1 cellular context compared by ENCODE assay signal in the genomic region with DNA sequence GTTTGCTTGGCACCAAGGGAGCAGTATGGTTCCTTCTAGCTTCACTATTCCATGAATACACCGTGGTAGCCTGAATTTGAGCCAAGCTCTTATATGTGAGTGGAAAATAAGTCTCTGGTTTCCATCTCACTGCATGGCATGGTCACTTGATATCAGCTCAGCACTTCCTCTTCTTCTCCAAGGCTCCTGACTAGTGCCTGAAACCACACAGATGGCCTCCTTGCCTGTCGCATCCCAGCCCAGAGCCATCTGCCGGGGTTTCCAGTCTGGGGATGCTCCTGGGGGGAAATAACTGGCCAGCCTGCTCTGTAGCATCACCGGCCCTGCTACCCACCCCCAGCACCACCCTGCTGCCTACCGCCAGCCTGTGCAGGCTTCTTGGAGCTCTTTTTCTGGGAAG.
TF ChIP-seq lines count a peak whose summit lies in the region.

No MANE protein-coding gene starts in this region.

TF ChIP-seq in IMR-90, 13 proteins besides CTCF, POLR2A, EP300 and RAD21 (continued from another document):
- TF ChIP-seq, protein P1, sequence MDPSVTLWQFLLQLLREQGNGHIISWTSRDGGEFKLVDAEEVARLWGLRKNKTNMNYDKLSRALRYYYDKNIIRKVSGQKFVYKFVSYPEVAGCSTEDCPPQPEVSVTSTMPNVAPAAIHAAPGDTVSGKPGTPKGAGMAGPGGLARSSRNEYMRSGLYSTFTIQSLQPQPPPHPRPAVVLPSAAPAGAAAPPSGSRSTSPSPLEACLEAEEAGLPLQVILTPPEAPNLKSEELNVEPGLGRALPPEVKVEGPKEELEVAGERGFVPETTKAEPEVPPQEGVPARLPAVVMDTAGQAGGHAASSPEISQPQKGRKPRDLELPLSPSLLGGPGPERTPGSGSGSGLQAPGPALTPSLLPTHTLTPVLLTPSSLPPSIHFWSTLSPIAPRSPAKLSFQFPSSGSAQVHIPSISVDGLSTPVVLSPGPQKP (IDR thresholded peaks at IDR 0.05; ENCODE audit: borderline replicate concordance, low read depth, low read length), result no peak
- TF ChIP-seq MXI1 (IDR thresholded peaks at IDR 0.05; ENCODE audit: borderline replicate concordance, low read depth, low read length) (no peak), CHD1 (IDR thresholded peaks at IDR 0.05; ENCODE audit: low read depth, low read length) (no peak), RCOR1 (IDR thresholded peaks at IDR 0.05; ENCODE audit: insufficient replicate concordance, low read length) (no peak), SMC3 (IDR thresholded peaks at IDR 0.05; ENCODE audit: low read depth, low read length) (no peak), FOS (IDR thresholded peaks at IDR 0.05; ENCODE audit: low read depth, low read length) (no peak)
- TF ChIP-seq, protein P2, sequence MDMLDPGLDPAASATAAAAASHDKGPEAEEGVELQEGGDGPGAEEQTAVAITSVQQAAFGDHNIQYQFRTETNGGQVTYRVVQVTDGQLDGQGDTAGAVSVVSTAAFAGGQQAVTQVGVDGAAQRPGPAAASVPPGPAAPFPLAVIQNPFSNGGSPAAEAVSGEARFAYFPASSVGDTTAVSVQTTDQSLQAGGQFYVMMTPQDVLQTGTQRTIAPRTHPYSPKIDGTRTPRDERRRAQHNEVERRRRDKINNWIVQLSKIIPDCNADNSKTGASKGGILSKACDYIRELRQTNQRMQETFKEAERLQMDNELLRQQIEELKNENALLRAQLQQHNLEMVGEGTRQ (IDR thresholded peaks at IDR 0.05; ENCODE audit: low read depth, low read length), result no peak
